ENCODE assay signal across 24 cellular contexts in the genomic region with DNA sequence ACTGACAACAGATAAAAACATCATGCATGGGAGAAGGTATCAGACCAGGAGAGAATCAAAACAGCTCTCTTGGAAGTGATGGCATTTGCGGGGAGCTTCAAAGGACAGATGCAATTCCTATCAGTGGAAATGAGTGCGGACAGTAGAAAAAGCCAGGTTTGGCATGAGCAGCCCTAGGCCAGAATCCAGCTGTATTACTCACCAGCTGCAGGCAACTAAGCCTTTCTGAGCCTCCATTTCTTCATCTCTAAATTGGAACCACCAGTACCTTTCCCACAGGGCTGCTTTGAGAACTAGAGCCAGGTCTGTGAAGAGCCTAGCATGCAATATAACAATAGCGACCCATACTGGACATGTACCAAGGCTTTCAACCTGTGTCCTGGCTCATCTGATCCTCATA.
DNase-seq lines count a peak whose midpoint lies in the region; ATAC-seq and TF ChIP-seq lines count a peak whose summit lies in the region.
"Had no signal": no experiment of that assay in that cellular context is flagged by ENCODE, and none has a peak within 500 bp of the region (broad histone marks: within the 10 kb centered on the region; RNA-seq: fewer than 3 reads in every experiment).

No MANE protein-coding gene starts in this region.

- H3K4me3 ChIP-seq in GM23248 (no peak overlapping the region), esophagus muscularis mucosa (no peak overlapping the region), stomach smooth muscle (ENCODE audit: low read length in 2 of 2) (no peak overlapping the region)
- H3K4me3 ChIP-seq: uterus had no signal

- H3K4me1 ChIP-seq in GM23248 (ENCODE audit: insufficient read depth) (peaks cover 11% of the 10 kb centered on the region; the same call in 1 of the 2 replicates), esophagus muscularis mucosa (peaks cover 18 to 51% (median 45%) of the 10 kb centered on the region in 4 donors), stomach smooth muscle (ENCODE audit: control insufficient read depth, insufficient read depth, low read length) (peaks cover 29% of the 10 kb centered on the region)
- H3K4me1 ChIP-seq: uterus had no signal

- H3K36me3 ChIP-seq in GM23248 (ENCODE audit: low read depth) = no peaks in the 10 kb centered on the region
- peaks cover 0 to 37% (median 7%) of the 10 kb centered on the region in 4 donors for H3K36me3 ChIP-seq in esophagus muscularis mucosa
- H3K36me3 ChIP-seq in stomach smooth muscle (ENCODE audit: control insufficient read depth in 2 of 2, insufficient read depth in 2 of 2, low read length in 2 of 2) = peaks cover 2 to 18% of the 10 kb centered on the region in 2 donors
- H3K36me3 ChIP-seq: uterus had no signal

- no peaks in the 10 kb centered on the region for H4K20me1 ChIP-seq in GM23248 (ENCODE audit: insufficient read depth)

- in situ Hi-C loops in GM23248 (cut with MboI) = no loop called here

- H3K79me2 ChIP-seq in GM23248 (ENCODE audit: insufficient read depth) = no peaks in the 10 kb centered on the region

- H3K27ac ChIP-seq in GM23248 (no peak overlapping the region), esophagus muscularis mucosa (replicated peaks in 1 of 4) (peak overlapping the region; percentile 36 to 63 (median 52)), stomach smooth muscle (ENCODE audit: low read length) (peak overlapping the region; percentile 42)
- H3K27ac ChIP-seq: foreskin keratinocyte, RWPE1, uterus had no signal

- H2AFZ ChIP-seq in GM23248 = no peak overlapping the region

- DNase-seq in GM23248 (peak; percentile 71), esophagus muscularis mucosa (ENCODE audit: extremely low spot score) (no peak), immature natural killer cell (no peak), putamen (ENCODE audit: low spot score) (no peak)
- DNase-seq: activated CD8-positive, alpha-beta T cell treated with anti-CD3 and anti-CD28 coated beads, Interleukin-2, amount 10 ng/mL, durations not matched to agents 7 days and 5 days; activated T-cell treated with anti-CD3 and anti-CD28 coated beads, Interleukin-2, amount 50 U/mL, for 1 hour; AML-193; amygdala; caudate nucleus; dermis blood vessel endothelial cell; DMS53; foreskin keratinocyte; GDM1; H9; kidney; mammary epithelial cell; NCI-H1436 treated with DMSO at 0.1 percent for 48 hours; NCI-H2227 treated with DMSO at 0.1 percent for 48 hours; substantia nigra; uterus had no signal

- ATAC-seq in HG02678 (IDR thresholded peaks at IDR 0.05; ENCODE audit: unreplicated experiment) (no peak), HG02884 (IDR thresholded peaks at IDR 0.05; ENCODE audit: unreplicated experiment) (no peak)
- ATAC-seq: activated CD8-positive, alpha-beta T cell treated with anti-CD3 and anti-CD28 coated beads, Interleukin-2, amount 10 ng/mL, durations not matched to agents 7 days and 5 days; foreskin keratinocyte had no signal

- H3F3A ChIP-seq in GM23248 (ENCODE audit: insufficient read depth) = peaks cover 4% of the 10 kb centered on the region; the same call in 1 of the 2 replicates

- H3K9me3 Mint-ChIP-seq in immature natural killer cell = no peaks in the 10 kb centered on the region
- H3K9me3 Mint-ChIP-seq: H9 had no signal

- H3K4me3 Mint-ChIP-seq in immature natural killer cell = no peak overlapping the region
- H3K4me3 Mint-ChIP-seq: activated CD8-positive, alpha-beta T cell treated with anti-CD3 and anti-CD28 coated beads, Interleukin-2, amount 10 ng/mL, durations not matched to agents 7 days and 5 days; H9 had no signal

- H3K9me2 ChIP-seq in GM23248 (ENCODE audit: insufficient read depth) = no peaks in the 10 kb centered on the region

- H3K9me3 ChIP-seq in GM23248 (ENCODE audit: low read depth) (no peaks in the 10 kb centered on the region), esophagus muscularis mucosa (no peaks in the 10 kb centered on the region), stomach smooth muscle (ENCODE audit: control insufficient read depth in 2 of 2, low read length in 2 of 2) (no peaks in the 10 kb centered on the region)
- H3K9me3 ChIP-seq: uterus had no signal

- 6 to 20% methylated on average over 3 of the region's 3 CpGs for WGBS in GM23248 (ENCODE audit: low coverage in 1 of 2, low lambda C conversion rate in 2 of 2, missing lambda C conversion rate in 2 of 2), 2 experiments
- WGBS in esophagus muscularis mucosa = 40% methylated on average over 3 of the region's 3 CpGs

- no peak for TF ChIP-seq EP300 in esophagus muscularis mucosa (IDR thresholded peaks at IDR 0.05)

- no peak overlapping the region for H3K9ac ChIP-seq in GM23248
- no peak overlapping the region for H3K9ac ChIP-seq in stomach smooth muscle (ENCODE audit: low read length in 2 of 2)

- H3K27ac Mint-ChIP-seq in immature natural killer cell = peak overlapping the region; percentile 31 to 84 (median 50)
- H3K27ac Mint-ChIP-seq: activated CD8-positive, alpha-beta T cell treated with anti-CD3 and anti-CD28 coated beads, Interleukin-2, amount 10 ng/mL, durations not matched to agents 7 days and 5 days; H9 had no signal

- intact Hi-C loops in esophagus muscularis mucosa (cut with DNase I) = no loop called here

- H3K4me2 ChIP-seq in GM23248 (ENCODE audit: unreplicated experiment) = no peak overlapping the region

- H3K4me1 Mint-ChIP-seq in immature natural killer cell = peaks cover 34 to 56% of the 10 kb centered on the region in 2 donors

- TF ChIP-seq POLR2A in esophagus muscularis mucosa (IDR thresholded peaks at IDR 0.05; ENCODE audit: low read depth) = no peak

- peaks cover 75 to 95% (median 77%) of the 10 kb centered on the region in 3 donors for H3K36me3 Mint-ChIP-seq in immature natural killer cell

- H3K27me3 ChIP-seq in GM23248 (replicated peaks; ENCODE audit: insufficient read depth) (no peaks in the 10 kb centered on the region), esophagus muscularis mucosa (no peaks in the 10 kb centered on the region), stomach smooth muscle (ENCODE audit: control insufficient read depth in 1 of 2, insufficient read depth in 2 of 2, low read length in 2 of 2) (no peaks in the 10 kb centered on the region)
- H3K27me3 ChIP-seq: foreskin keratinocyte, uterus had no signal

- no peak for TF ChIP-seq CTCF in esophagus muscularis mucosa (IDR thresholded peaks at IDR 0.05)

- H3K27me3 Mint-ChIP-seq in immature natural killer cell (ENCODE audit: low read depth in 3 of 3) = peaks cover 0 to 3% (median 0%) of the 10 kb centered on the region in 3 donors
